In the genomic region with DNA sequence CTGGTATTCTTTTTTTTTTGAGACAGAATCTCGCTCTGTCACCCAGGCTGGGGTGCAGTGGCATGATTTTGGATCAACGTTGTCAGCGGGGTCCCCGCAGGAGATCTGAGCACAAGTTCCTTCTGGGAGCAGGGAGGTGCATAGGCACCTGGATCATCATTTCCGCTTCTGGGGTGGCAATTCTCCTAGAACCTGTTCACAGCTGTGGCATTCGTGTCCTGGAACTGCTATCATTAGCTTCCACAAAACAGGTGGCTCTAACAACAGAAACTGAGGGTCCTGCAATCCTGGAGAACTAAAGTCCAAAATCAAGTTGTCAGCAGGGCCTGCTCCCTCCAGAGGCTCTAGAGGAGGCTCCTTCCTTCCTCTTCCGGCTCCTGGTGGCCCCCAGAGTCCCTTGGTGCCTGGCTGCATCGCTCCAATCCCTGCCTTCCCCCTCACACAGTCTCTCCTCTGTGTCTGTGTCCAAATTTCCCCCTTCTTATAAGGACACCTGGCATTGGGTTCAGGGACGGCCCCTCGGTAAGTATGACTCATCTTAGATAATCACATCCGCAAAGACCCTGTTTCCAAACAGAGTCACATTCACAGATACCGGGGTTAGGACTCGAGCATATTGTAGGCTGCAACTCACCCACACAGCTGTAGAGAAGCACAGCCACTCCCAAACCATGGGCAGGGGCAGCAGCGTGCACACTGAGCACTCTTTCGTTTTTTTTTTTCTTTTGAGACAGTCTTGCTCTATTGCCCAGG, we compare ENCODE assay signal across 10 cellular contexts. TPM values are rescaled to one million over a fixed set of nuclear protein-coding genes. Genes with fewer than 3 reads are reported as not detected.
A peak's percentile ranks its signal among the peaks of the same experiment; 100 is the strongest.
DNase-seq lines count a peak whose midpoint lies in the region; ATAC-seq, FAIRE-seq and TF ChIP-seq lines count a peak whose summit lies in the region.
"Had no signal": no experiment of that assay in that cellular context is flagged by ENCODE, and none has a peak within 500 bp of the region (broad histone marks: within the 10 kb centered on the region; RNA-seq: fewer than 3 reads in every experiment).

No MANE protein-coding gene starts in this region.

- peak; percentile 34 for ATAC-seq in HG03103 (IDR thresholded peaks at IDR 0.05; ENCODE audit: low read depth, unreplicated experiment)
- ATAC-seq in T-helper 17 cell: no peak
- no peak for ATAC-seq in GM23338

- H3K9me3 Mint-ChIP-seq in GM23338: peaks cover 2% of the 10 kb centered on the region; the same call in 1 of the 3 replicates

- peaks cover 8% of the 10 kb centered on the region; the same call in 1 of the 2 replicates for H3K4me1 ChIP-seq in GM23338 (ENCODE audit: insufficient read depth)
- H3K4me1 ChIP-seq in sigmoid colon: peaks cover 0 to 16% (median 15%) of the 10 kb centered on the region in 4 donors

- no peak for TF ChIP-seq CTCF in GM23338 (conservative IDR thresholded peaks at IDR 0.05; ENCODE audit: low read depth in 2 of 2)
- no peak for TF ChIP-seq CTCF in sigmoid colon (IDR thresholded peaks at IDR 0.05)

- no peak for TF ChIP-seq EP300 in sigmoid colon (IDR thresholded peaks at IDR 0.05)

- no peaks in the 10 kb centered on the region for H3K9me2 ChIP-seq in GM23338 (ENCODE audit: insufficient read depth)

- H3K27me3 Mint-ChIP-seq in T-helper 17 cell (peaks cover 31% of the 10 kb centered on the region), GM23338 (ENCODE audit: insufficient read depth, low read depth, poor library complexity) (peaks cover 7% of the 10 kb centered on the region)

- H2AFZ ChIP-seq in GM23338: no peak overlapping the region

- H3K4me1 Mint-ChIP-seq in T-helper 17 cell (peaks cover 11% of the 10 kb centered on the region), GM23338 (peaks cover 18% of the 10 kb centered on the region)

- no peaks in the 10 kb centered on the region for H3F3A ChIP-seq in GM23338 (replicated peaks; ENCODE audit: low read depth)

- WGBS in sigmoid colon, 2 donors: 57 to 73% methylated on average over 15 of the region's 15 CpGs

- peak; percentile 89 for FAIRE-seq in GM19239 (lab: Jason Lieb, UNC)

- H3K36me3 ChIP-seq in GM23338 (ENCODE audit: insufficient read depth) (no peaks in the 10 kb centered on the region), sigmoid colon (no peaks in the 10 kb centered on the region)
- H3K36me3 ChIP-seq: tibial nerve had no signal

- no peaks in the 10 kb centered on the region for H3K27me3 ChIP-seq in GM23338 (ENCODE audit: insufficient read depth)
- H3K27me3 ChIP-seq in sigmoid colon: no peaks in the 10 kb centered on the region

- intact Hi-C loops in sigmoid colon (cut with DNase I): no loop called here

- TF ChIP-seq POLR2A in sigmoid colon (IDR thresholded peaks at IDR 0.05): no peak

- DNase-seq in Daoy (ENCODE audit: low read depth): peak; percentile 28
- DNase-seq in GM19239 (ENCODE audit: insufficient read length, low spot score): no peak
- DNase-seq in T-helper 17 cell: no peak
- no peak for DNase-seq in GM23338 (ENCODE audit: low spot score)
- DNase-seq in sigmoid colon: no peak
- DNase-seq in effector CD8-positive, alpha-beta T cell (lab: John Stamatoyannopoulos, UW): no peak
- no peak for DNase-seq in effector CD4-positive, alpha-beta T cell
- DNase-seq: nucleus accumbens had no signal

- peaks cover 2% of the 10 kb centered on the region for H3K36me3 Mint-ChIP-seq in T-helper 17 cell (ENCODE audit: low read depth)
- H3K36me3 Mint-ChIP-seq in GM23338 (ENCODE audit: low read depth): no peaks in the 10 kb centered on the region

- no peaks in the 10 kb centered on the region for H3K79me2 ChIP-seq in GM23338 (replicated peaks; ENCODE audit: insufficient read depth)

- H3K4me3 Mint-ChIP-seq in T-helper 17 cell: peak overlapping the region; percentile 31
- no peak overlapping the region for H3K4me3 Mint-ChIP-seq in GM23338

- H3K27ac ChIP-seq in GM23338 (ENCODE audit: low read depth): no peak overlapping the region
- H3K27ac ChIP-seq in sigmoid colon: no peak overlapping the region
- H3K27ac ChIP-seq: tibial nerve had no signal

- H3K27ac Mint-ChIP-seq in T-helper 17 cell (peak overlapping the region; percentile 53), GM23338 (no peak overlapping the region; the same call in 1 of the 2 replicates)

- H3K9me3 ChIP-seq in T-helper 17 cell (ENCODE audit: control insufficient read depth, low read length, poor library complexity, severe bottlenecking) (no peaks in the 10 kb centered on the region), sigmoid colon (no peaks in the 10 kb centered on the region)
- H3K9me3 ChIP-seq: tibial nerve had no signal

- H3K4me2 ChIP-seq in GM23338: no peak overlapping the region

- H4K20me1 ChIP-seq in GM23338 (replicated peaks; ENCODE audit: insufficient read depth): no peaks in the 10 kb centered on the region

- H3K4me3 ChIP-seq in GM23338 (no peak overlapping the region), sigmoid colon (no peak overlapping the region)
- H3K4me3 ChIP-seq: tibial nerve had no signal

TF ChIP-seq in GM23338, 12 proteins besides CTCF, POLR2A, EP300 and RAD21:
- no peak for TF ChIP-seq ZNF114 (CRISPR knock-in tag; IDR thresholded peaks at IDR 0.05)

RNA-seq across cellular contexts. Expression of a gene that starts 43.5 kb away (rescaled TPM):
- total RNA-seq in Daoy (2014; rRNA removed; shearing (Covaris generic)): 11.6 and 23.7 TPM in 2 replicates
- total RNA-seq in T-helper 17 cell: 10 to 100 TPM; 67.7 to 93.3 TPM
- total RNA-seq in GM23338 (2014; rRNA removed; shearing (Covaris generic)): 36.5 and 41.1 TPM in 2 replicates
- 23.0 and 25.2 TPM in 2 replicates for polyA plus RNA-seq in GM23338 (2016; fragmentation: Nextera tagmentation; extraction: Ambion mirVana)
- 10 to 100 TPM; 24.6 to 28.5 (median 25.5) TPM for total RNA-seq in sigmoid colon
- 10 to 100 TPM; 12.7 to 71.0 (median 18.0) TPM for polyA plus RNA-seq in sigmoid colon

RNA-seq across cellular contexts. Expression of a gene that starts 60.0 kb away (rescaled TPM):
- 24.9 and 31.6 TPM in 2 replicates for total RNA-seq in Daoy (2014; rRNA removed; shearing (Covaris generic))
- total RNA-seq in T-helper 17 cell: 10 to 100 TPM; 50.4 to 53.9 TPM
- total RNA-seq in GM23338 (2014; rRNA removed; shearing (Covaris generic)): 328 and 386 TPM in 2 replicates
- polyA plus RNA-seq in GM23338 (2016; fragmentation: Nextera tagmentation; extraction: Ambion mirVana): 107 and 109 TPM in 2 replicates
- total RNA-seq in sigmoid colon: 1 to 10 TPM; 2.9 to 8.1 (median 3.6) TPM
- polyA plus RNA-seq in sigmoid colon: 10 to 100 TPM in 1 of 3 donors, 1 to 10 TPM in 1, under 1 TPM in 1; 0.60 to 44.5 (median 1.2) TPM
